ENCODE assay signal across 7 cellular contexts in the genomic region with DNA sequence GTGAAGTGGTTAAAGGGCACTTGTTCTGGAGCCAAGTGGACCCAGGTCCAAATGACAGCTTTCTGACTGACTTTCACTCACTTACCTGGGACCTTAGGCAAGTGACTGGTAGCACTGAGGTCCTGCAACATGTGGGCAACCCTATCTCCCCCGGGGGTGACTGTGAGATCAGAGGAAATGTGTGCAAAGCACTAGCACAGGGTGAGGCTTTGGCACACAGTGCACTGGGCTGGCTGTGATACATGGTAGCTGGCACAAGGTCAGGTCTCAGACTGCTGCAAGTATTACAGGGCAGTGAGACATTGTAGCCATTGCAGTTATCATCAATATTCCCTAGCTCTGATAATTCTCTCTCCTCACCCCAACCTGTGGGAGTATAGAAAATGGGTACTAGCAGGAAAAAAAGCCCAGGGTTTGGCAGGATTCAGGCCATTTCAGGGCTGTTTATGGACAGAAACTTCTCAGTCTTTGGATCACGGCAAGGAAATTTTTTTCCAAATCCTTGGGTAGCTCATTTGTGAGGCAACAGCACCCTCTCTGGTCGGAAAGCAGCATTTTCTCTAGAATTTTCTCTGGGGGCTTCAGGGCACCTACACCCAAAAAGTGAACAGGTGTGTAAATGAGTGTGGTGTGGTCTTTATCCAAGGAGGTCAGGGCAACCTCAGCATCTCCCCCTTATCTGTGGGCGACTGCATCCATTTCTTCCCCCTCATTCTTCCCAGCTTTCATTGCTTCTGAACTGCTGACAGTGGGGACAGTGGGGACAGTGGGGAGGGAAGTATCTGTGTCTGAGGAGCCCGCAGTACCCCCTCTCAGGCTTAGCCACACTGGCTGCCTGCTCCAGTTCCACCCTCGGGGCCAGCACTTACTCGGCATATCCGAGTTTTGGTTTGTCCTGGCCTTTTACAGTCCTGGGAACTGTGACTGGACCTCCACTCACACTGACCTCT.
DNase-seq lines count a peak whose midpoint lies in the region; ATAC-seq and TF ChIP-seq lines count a peak whose summit lies in the region.

No MANE protein-coding gene starts in this region.

- no peak overlapping the region for H3K4me3 ChIP-seq in GM06990 (replicated peaks; ENCODE audit: low read depth, low read length)
- peak overlapping the region in 1 of 59 donors; percentile 17 for H3K4me3 ChIP-seq in dorsolateral prefrontal cortex

- H3K27me3 ChIP-seq in GM06990 (replicated peaks; ENCODE audit: control insufficient read depth, insufficient read depth, low read length) (no peaks in the 10 kb centered on the region), dorsolateral prefrontal cortex (peaks cover 0 to 18% (median 0%) of the 10 kb centered on the region in 45 donors)

- peak overlapping the region in 3 of 59 donors; percentile 9 to 57 (median 28) for H3K27ac ChIP-seq in dorsolateral prefrontal cortex

- TF ChIP-seq CTCF in GM06990 (IDR thresholded peaks at IDR 0.05; ENCODE audit: insufficient read depth, low read length, poor library complexity, severe bottlenecking) (peak; percentile 53), dorsolateral prefrontal cortex (IDR thresholded peaks at IDR 0.05 in 54 of 56, conservative IDR thresholded peaks at IDR 0.05 in 2 of 56; ENCODE audit: low read depth in 1 of 56, partially characterized antibody in 56 of 56) (peak; percentile 31 to 81 (median 66))

- H3K36me3 ChIP-seq in GM06990 (ENCODE audit: control insufficient read depth, insufficient read depth, low read length), result no peaks in the 10 kb centered on the region

- ATAC-seq in GM18873 (IDR thresholded peaks at IDR 0.05; ENCODE audit: low FRiP score, unreplicated experiment), result no peak
- no peak for ATAC-seq in HG03565 (IDR thresholded peaks at IDR 0.05; ENCODE audit: unreplicated experiment)

- intact Hi-C loops in dorsolateral prefrontal cortex (cut with DNase I), result loop anchor here in 1 of 2 donors (2.0 kb wide), 1 partner anchor 585 kb away; no protein-coding TSS in a partner anchor

- DNase-seq in GM06990 (ENCODE audit: extremely low read depth, insufficient read length) (no peak), NCI-H2227 (lab: John Stamatoyannopoulos, UW; ENCODE audit: unreplicated experiment) (peak; percentile 59), dorsolateral prefrontal cortex (peak in 2 of 10 donors; percentile 34 to 60), midbrain (lab: John Stamatoyannopoulos, UW) (peak; percentile 47), T-helper 1 cell (no peak)

Comparison
In these comparisons a context has a peak if more than half of its experiments do, and no peak if none do; other contexts are left out.
1. DNase-seq: peak in NCI-H2227 (single experiment) and midbrain (single experiment); none in GM06990 (single experiment) and T-helper 1 cell (0 of 5).